Comparison of ENCODE assay signal across 12 cellular contexts in genomic region chr18:37450434-37451133, GRCh38.
DNase-seq lines count a peak whose midpoint lies in the region; ATAC-seq and TF ChIP-seq lines count a peak whose summit lies in the region.
"Had no signal": no experiment of that assay in that cellular context is flagged by ENCODE, and none has a peak within 500 bp of the region (broad histone marks: within the 10 kb centered on the region; RNA-seq: fewer than 3 reads in every experiment).

No MANE protein-coding gene starts in this region.

- peaks cover 19% of the 10 kb centered on the region for H3K9me3 Mint-ChIP-seq in glutamatergic neuron (ENCODE audit: unreplicated experiment)
- no peaks in the 10 kb centered on the region for H3K9me3 Mint-ChIP-seq in effector memory CD8-positive, alpha-beta T cell

- ATAC-seq in GM21447 (IDR thresholded peaks at IDR 0.05; ENCODE audit: unreplicated experiment) (no peak), HG02571 (IDR thresholded peaks at IDR 0.05; ENCODE audit: unreplicated experiment) (no peak)
- no peak for ATAC-seq in effector memory CD8-positive, alpha-beta T cell (replicated peaks)
- ATAC-seq: Panc1 had no signal

- H3K4me1 Mint-ChIP-seq in glutamatergic neuron (ENCODE audit: low read depth, unreplicated experiment): peaks cover 35% of the 10 kb centered on the region
- H3K4me1 Mint-ChIP-seq in effector memory CD8-positive, alpha-beta T cell (ENCODE audit: low read depth in 2 of 2): no peaks in the 10 kb centered on the region

- H3K27ac Mint-ChIP-seq in glutamatergic neuron (ENCODE audit: unreplicated experiment): peak overlapping the region; percentile 83
- H3K27ac Mint-ChIP-seq in effector memory CD8-positive, alpha-beta T cell: no peak overlapping the region

- no peaks in the 10 kb centered on the region for H3K36me3 Mint-ChIP-seq in glutamatergic neuron (ENCODE audit: unreplicated experiment)
- no peaks in the 10 kb centered on the region for H3K36me3 Mint-ChIP-seq in effector memory CD8-positive, alpha-beta T cell (ENCODE audit: insufficient read depth)

- DNase-seq in NCI-H510A treated with DMSO at 0.1 percent for 48 hours (lab: John Stamatoyannopoulos, UW) (peak; percentile 35), NCI-H510A (lab: John Stamatoyannopoulos, UW) (no peak), NCI-H2227 treated with DMSO at 0.1 percent for 48 hours (lab: John Stamatoyannopoulos, UW) (peak; percentile 91), glutamatergic neuron (peak; percentile 71), retina (peak; percentile 90)
- DNase-seq in effector memory CD8-positive, alpha-beta T cell: no peak
- DNase-seq: activated effector memory CD4-positive, alpha-beta T cell treated with anti-CD3 and anti-CD28 coated beads, Interleukin-2, amount 50 U/mL, for 16 hours; dermis blood vessel endothelial cell; KBM-7 had no signal

- no peak for TF ChIP-seq CTCF in glutamatergic neuron (IDR thresholded peaks at IDR 0.05; ENCODE audit: partially characterized antibody, unreplicated experiment)

- peaks cover 13% of the 10 kb centered on the region for H3K27me3 Mint-ChIP-seq in glutamatergic neuron (ENCODE audit: unreplicated experiment)
- H3K27me3 Mint-ChIP-seq in effector memory CD8-positive, alpha-beta T cell: peaks cover 0 to 27% of the 10 kb centered on the region in 2 donors

- peak overlapping the region; percentile 61 for H3K4me3 Mint-ChIP-seq in glutamatergic neuron (ENCODE audit: unreplicated experiment)
- no peak overlapping the region for H3K4me3 Mint-ChIP-seq in effector memory CD8-positive, alpha-beta T cell

Comparison
In these comparisons a context has a peak if more than half of its experiments do, and no peak if none do; other contexts are left out.
1. DNase-seq: peak in NCI-H510A treated with DMSO at 0.1 percent for 48 hours (single experiment), NCI-H2227 treated with DMSO at 0.1 percent for 48 hours (single experiment), glutamatergic neuron (single experiment) and retina (single experiment); none in NCI-H510A (single experiment) and effector memory CD8-positive, alpha-beta T cell (0 of 3).